In the genomic region with DNA sequence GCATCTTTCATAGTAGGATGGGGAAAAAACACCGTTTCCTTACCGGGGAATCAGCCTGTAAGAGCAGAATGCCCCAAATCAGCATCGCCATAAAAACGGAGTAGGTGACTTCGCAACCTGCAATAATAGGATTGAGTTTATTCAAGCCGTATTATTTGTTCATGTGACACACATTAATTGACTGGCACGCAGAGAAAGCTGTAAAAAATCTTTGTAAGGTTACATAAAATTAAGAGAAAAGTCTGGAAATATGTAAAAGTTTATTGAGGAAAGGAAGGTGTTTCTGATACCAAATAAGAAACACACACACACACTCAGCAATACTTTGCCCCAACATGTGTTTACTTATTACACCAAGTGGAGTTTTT, we compare ENCODE assay signal across 8 cellular contexts. TPM values are rescaled to one million over a fixed set of nuclear protein-coding genes. Genes with fewer than 3 reads are reported as not detected.
A peak's percentile ranks its signal among the peaks of the same experiment; 100 is the strongest.
DNase-seq lines count a peak whose midpoint lies in the region; ATAC-seq and TF ChIP-seq lines count a peak whose summit lies in the region.

No MANE protein-coding gene starts in this region.

- TF ChIP-seq EP300 in suprapubic skin (IDR thresholded peaks at IDR 0.05): no peak

- POLR2A ChIA-PET in activated CD4-positive, alpha-beta T cell treated with anti-CD3 and anti-CD28 coated beads for 36 hours (lab: Charles Lee): interaction anchor here (0.6 kb wide), 1 partner anchor 32 kb away, joined by 3 read pairs; no protein-coding TSS in a partner anchor

- no peaks in the 10 kb centered on the region for H3K9me3 Mint-ChIP-seq in activated CD4-positive, alpha-beta T cell treated with anti-CD3 and anti-CD28 coated beads for 36 hours (ENCODE audit: low read depth)

- no peaks in the 10 kb centered on the region for H3K27me3 ChIP-seq in adrenal gland
- no peaks in the 10 kb centered on the region for H3K27me3 ChIP-seq in left lung
- H3K27me3 ChIP-seq in suprapubic skin: no peaks in the 10 kb centered on the region

- no peak for TF ChIP-seq POLR2A in adrenal gland (IDR thresholded peaks at IDR 0.05)
- no peak for TF ChIP-seq POLR2A in suprapubic skin (IDR thresholded peaks at IDR 0.05)

- peaks cover 12 to 27% of the 10 kb centered on the region in 2 donors for H3K4me1 ChIP-seq in adrenal gland (replicated peaks in 1 of 2)
- H3K4me1 ChIP-seq in left lung: peaks cover 0 to 13% of the 10 kb centered on the region in 2 donors
- H3K4me1 ChIP-seq in suprapubic skin: peaks cover 17% of the 10 kb centered on the region

- TF ChIP-seq CTCF in adrenal gland (IDR thresholded peaks at IDR 0.05) (no peak), left lung (IDR thresholded peaks at IDR 0.05) (no peak), suprapubic skin (IDR thresholded peaks at IDR 0.05) (no peak)

- H3K27ac ChIP-seq in adrenal gland: peak overlapping the region in 4 of 5 donors; percentile 42 to 95 (median 76)
- H3K27ac ChIP-seq in left lung: peak overlapping the region; percentile 84 to 87
- peak overlapping the region; percentile 86 for H3K27ac ChIP-seq in suprapubic skin

- H3K27me3 Mint-ChIP-seq in activated CD4-positive, alpha-beta T cell treated with anti-CD3 and anti-CD28 coated beads for 36 hours: no peaks in the 10 kb centered on the region

- WGBS in adrenal gland, 4 donors: 12 to 16% (median 14%) methylated on average over 7 of the region's 7 CpGs
- WGBS in suprapubic skin: 9% methylated on average over 7 of the region's 7 CpGs

- H3K27ac Mint-ChIP-seq in activated CD4-positive, alpha-beta T cell treated with anti-CD3 and anti-CD28 coated beads for 36 hours: peak overlapping the region; percentile 78

- CTCF ChIA-PET in activated CD4-positive, alpha-beta T cell treated with anti-CD3 and anti-CD28 coated beads for 36 hours (lab: Charles Lee): no interaction called here

- H3K36me3 Mint-ChIP-seq in activated CD4-positive, alpha-beta T cell treated with anti-CD3 and anti-CD28 coated beads for 36 hours (ENCODE audit: low read depth): no peaks in the 10 kb centered on the region

- H3K9me3 ChIP-seq in adrenal gland (replicated peaks in 1 of 3): no peaks in the 10 kb centered on the region
- H3K9me3 ChIP-seq in left lung: no peaks in the 10 kb centered on the region
- no peaks in the 10 kb centered on the region for H3K9me3 ChIP-seq in suprapubic skin

- no peaks in the 10 kb centered on the region for H3K36me3 ChIP-seq in adrenal gland (replicated peaks in 1 of 2)
- H3K36me3 ChIP-seq in left lung: no peaks in the 10 kb centered on the region
- H3K36me3 ChIP-seq in suprapubic skin: no peaks in the 10 kb centered on the region

- no peak for DNase-seq in activated CD4-positive, alpha-beta T cell treated with anti-CD3 and anti-CD28 coated beads for 36 hours
- no peak for DNase-seq in activated CD4-positive, alpha-beta T cell treated with anti-CD3 and anti-CD28 coated beads for 48 hours
- no peak for DNase-seq in adrenal gland
- no peak for DNase-seq in left lung
- no peak for DNase-seq in suprapubic skin (ENCODE audit: low spot score in 2 of 2)

- intact Hi-C loops in activated CD4-positive, alpha-beta T cell treated with anti-CD3 and anti-CD28 coated beads for 36 hours (cut with DNase I, micrococcal nuclease): loop anchor here (1.0 to 10.0 kb wide), 7 partner anchors 39 to 571 kb away; a partner anchor contains a TSS
- intact Hi-C loops in adrenal gland (cut with DNase I) (no loop called here), left lung (cut with DNase I) (no loop called here)

- H3K4me3 ChIP-seq in adrenal gland: peak overlapping the region; percentile 35 to 95 (median 80)
- peak overlapping the region; percentile 78 for H3K4me3 ChIP-seq in left lung
- peak overlapping the region; percentile 73 for H3K4me3 ChIP-seq in suprapubic skin

- no peak for ATAC-seq in activated CD4-positive, alpha-beta T cell treated with anti-CD3 and anti-CD28 coated beads for 36 hours
- ATAC-seq in left lung: no peak
- no peak for ATAC-seq in GM21576 (IDR thresholded peaks at IDR 0.05; ENCODE audit: unreplicated experiment)
- ATAC-seq in GM19023 (IDR thresholded peaks at IDR 0.05; ENCODE audit: unreplicated experiment): no peak
- no peak for ATAC-seq in GM19452 (IDR thresholded peaks at IDR 0.05; ENCODE audit: unreplicated experiment)

- peak overlapping the region; percentile 86 for H3K4me3 Mint-ChIP-seq in activated CD4-positive, alpha-beta T cell treated with anti-CD3 and anti-CD28 coated beads for 36 hours

- peaks cover 36% of the 10 kb centered on the region for H3K4me1 Mint-ChIP-seq in activated CD4-positive, alpha-beta T cell treated with anti-CD3 and anti-CD28 coated beads for 36 hours

RNA-seq across cellular contexts. Expression of a gene that starts 0.6 kb away (rescaled TPM):
- 10 to 100 TPM; 10.0 to 19.8 TPM for total RNA-seq in activated CD4-positive, alpha-beta T cell treated with anti-CD3 and anti-CD28 coated beads for 36 hours
- total RNA-seq in adrenal gland (10 to 100 TPM; 12.1 to 29.4 (median 22.2) TPM), left lung (10 to 100 TPM; 16.4 to 20.1 TPM), suprapubic skin (10 to 100 TPM; 16.8 to 56.8 (median 17.8) TPM)
- 10 to 100 TPM; 26.5 to 40.4 (median 32.9) TPM for polyA plus RNA-seq in adrenal gland

RNA-seq across cellular contexts. Expression of a gene that starts 59.7 kb away (rescaled TPM):
- total RNA-seq in activated CD4-positive, alpha-beta T cell treated with anti-CD3 and anti-CD28 coated beads for 36 hours: 10 to 100 TPM; 48.7 to 51.4 TPM
- total RNA-seq in adrenal gland (10 to 100 TPM; 31.4 to 64.6 (median 38.9) TPM), left lung (10 to 100 TPM; 48.4 to 49.0 TPM), suprapubic skin (10 to 100 TPM; 24.0 to 49.8 (median 34.4) TPM)
- 10 to 100 TPM in 1 of 3 donors, 1 to 10 TPM in 2; 5.0 to 42.5 (median 8.2) TPM for polyA plus RNA-seq in adrenal gland

Comparison
In these comparisons a context has a peak if more than half of its experiments do, and no peak if none do; other contexts are left out.
1. intact Hi-C loops: an anchor here in activated CD4-positive, alpha-beta T cell treated with anti-CD3 and anti-CD28 coated beads for 36 hours (1.0 to 10.0 kb wide); none called in adrenal gland and left lung.